8 cellular contexts compared by ENCODE assay signal in the genomic region with DNA sequence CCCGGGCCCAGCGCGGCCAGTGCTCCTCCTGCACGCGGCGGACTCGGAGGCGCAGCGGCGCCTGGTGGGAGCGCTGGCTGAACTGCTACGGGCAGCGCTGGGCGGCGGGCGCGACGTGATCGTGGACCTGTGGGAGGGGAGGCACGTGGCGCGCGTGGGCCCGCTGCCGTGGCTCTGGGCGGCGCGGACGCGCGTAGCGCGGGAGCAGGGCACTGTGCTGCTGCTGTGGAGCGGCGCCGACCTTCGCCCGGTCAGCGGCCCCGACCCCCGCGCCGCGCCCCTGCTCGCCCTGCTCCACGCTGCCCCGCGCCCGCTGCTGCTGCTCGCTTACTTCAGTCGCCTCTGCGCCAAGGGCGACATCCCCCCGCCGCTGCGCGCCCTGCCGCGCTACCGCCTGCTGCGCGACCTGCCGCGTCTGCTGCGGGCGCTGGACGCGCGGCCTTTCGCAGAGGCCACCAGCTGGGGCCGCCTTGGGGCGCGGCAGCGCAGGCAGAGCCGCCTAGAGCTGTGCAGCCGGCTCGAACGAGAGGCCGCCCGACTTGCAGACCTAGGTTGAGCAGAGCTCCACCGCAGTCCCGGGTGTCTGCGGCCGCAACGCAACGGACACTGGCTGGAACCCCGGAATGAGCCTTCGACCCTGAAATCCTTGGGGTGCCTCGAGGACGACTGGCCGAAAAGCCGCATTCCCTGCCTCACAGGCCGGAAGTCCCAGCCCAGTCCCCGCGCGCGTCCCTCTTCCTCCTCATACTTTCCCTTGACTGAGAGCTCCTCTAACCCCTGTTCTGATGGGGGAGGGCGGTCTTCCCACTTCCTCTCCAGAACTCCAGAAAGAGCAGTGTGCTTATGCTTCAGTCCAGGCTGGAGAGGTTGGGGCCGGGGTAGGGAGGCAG. TPM values are rescaled to one million over a fixed set of nuclear protein-coding genes. Genes with fewer than 3 reads are reported as not detected.
DNase-seq lines count a peak whose midpoint lies in the region; ATAC-seq and TF ChIP-seq lines count a peak whose summit lies in the region.

No MANE protein-coding gene starts in this region.

- peak overlapping the region; percentile 97 for H3K4me2 ChIP-seq in neural progenitor cell

- H3K27ac ChIP-seq in ACC112 (ENCODE audit: low read depth, low read length) (peak overlapping the region; percentile 75), gastroesophageal sphincter (peak overlapping the region; percentile 81 to 96 (median 92)), neural progenitor cell (no peak overlapping the region)

- H2AFZ ChIP-seq in ACC112 (ENCODE audit: low read length, unreplicated experiment) (peak overlapping the region; percentile 52), neural progenitor cell (replicated peaks) (peak overlapping the region; percentile 97)

- no peaks in the 10 kb centered on the region for H3K36me3 Mint-ChIP-seq in activated T-helper 2 cell treated with anti-CD3 and anti-CD28 coated beads, Interferon-gamma antibody, Interleukin-2, Interleukin-4, amounts not matched to agents 10 μg/mL and 5 μg/mL and 100 μg/mL, durations not matched to agents 14 hours and 24 hours and 36 hours (ENCODE audit: low read depth)
- H3K36me3 Mint-ChIP-seq in neural progenitor cell, result no peaks in the 10 kb centered on the region

- H3K4me3 ChIP-seq in ACC112 (ENCODE audit: low read depth, low read length) (peak overlapping the region; percentile 79), gastroesophageal sphincter (peak overlapping the region; percentile 43 to 65), neural progenitor cell (peak overlapping the region; percentile 46)

- peaks cover 14% of the 10 kb centered on the region for H3F3A ChIP-seq in neural progenitor cell (ENCODE audit: low read depth)

- H3K36me3 ChIP-seq in ACC112 (ENCODE audit: insufficient read depth, low read length), result no peaks in the 10 kb centered on the region
- H3K36me3 ChIP-seq in gastroesophageal sphincter, result peaks cover 0 to 14% of the 10 kb centered on the region in 2 donors
- no peaks in the 10 kb centered on the region for H3K36me3 ChIP-seq in neural progenitor cell

- peak overlapping the region; percentile 68 for H3K4me3 Mint-ChIP-seq in activated T-helper 2 cell treated with anti-CD3 and anti-CD28 coated beads, Interferon-gamma antibody, Interleukin-2, Interleukin-4, amounts not matched to agents 10 μg/mL and 5 μg/mL and 100 μg/mL, durations not matched to agents 14 hours and 24 hours and 36 hours (ENCODE audit: low read depth)
- peak overlapping the region; percentile 86 for H3K4me3 Mint-ChIP-seq in neural progenitor cell

- peaks cover 3% of the 10 kb centered on the region for H3K9me3 Mint-ChIP-seq in activated T-helper 2 cell treated with anti-CD3 and anti-CD28 coated beads, Interferon-gamma antibody, Interleukin-2, Interleukin-4, amounts not matched to agents 10 μg/mL and 5 μg/mL and 100 μg/mL, durations not matched to agents 14 hours and 24 hours and 36 hours
- H3K9me3 Mint-ChIP-seq in neural progenitor cell, result no peaks in the 10 kb centered on the region

- 0% methylated on average over 3 of the region's 99 CpGs; no CpG with 5 or more reads in 1 of the 2 donors for WGBS in gastroesophageal sphincter (ENCODE audit: low coverage in 1 of 2), 2 donors

- in situ Hi-C loops in GM13977 (cut with MboI; ENCODE audit: low pct_unique_long_range_greater_than_20kb, low sequenced_read_pairs, unreplicated experiment), result no loop called here

- H3K4me1 Mint-ChIP-seq in activated T-helper 2 cell treated with anti-CD3 and anti-CD28 coated beads, Interferon-gamma antibody, Interleukin-2, Interleukin-4, amounts not matched to agents 10 μg/mL and 5 μg/mL and 100 μg/mL, durations not matched to agents 14 hours and 24 hours and 36 hours (ENCODE audit: low read depth), result peaks cover 12% of the 10 kb centered on the region
- H3K4me1 Mint-ChIP-seq in neural progenitor cell, result peaks cover 14% of the 10 kb centered on the region

- no peak overlapping the region for H3K27ac Mint-ChIP-seq in activated T-helper 2 cell treated with anti-CD3 and anti-CD28 coated beads, Interferon-gamma antibody, Interleukin-2, Interleukin-4, amounts not matched to agents 10 μg/mL and 5 μg/mL and 100 μg/mL, durations not matched to agents 14 hours and 24 hours and 36 hours
- H3K27ac Mint-ChIP-seq in neural progenitor cell, result peak overlapping the region; percentile 60

- ATAC-seq in gastroesophageal sphincter (peak; percentile 65), HG02623 (IDR thresholded peaks at IDR 0.05; ENCODE audit: unreplicated experiment) (no peak)

- no peak for TF ChIP-seq EP300 in gastroesophageal sphincter (IDR thresholded peaks at IDR 0.05)

- H4K20me1 ChIP-seq in neural progenitor cell (ENCODE audit: low read depth), result no peaks in the 10 kb centered on the region

- TF ChIP-seq POLR2A in gastroesophageal sphincter (IDR thresholded peaks at IDR 0.05), result peak in 1 of 2 donors; percentile 43

- H3K9ac ChIP-seq in neural progenitor cell, result no peak overlapping the region

- TF ChIP-seq CTCF in GM13977 (IDR thresholded peaks at IDR 0.05; ENCODE audit: extremely low read depth, insufficient read depth, missing control alignments) (peak; percentile 38), gastroesophageal sphincter (IDR thresholded peaks at IDR 0.05) (peak in 3 of 4 experiments; percentile 65 to 77 (median 74)), neural progenitor cell (IDR thresholded peaks at IDR 0.05) (peak; percentile 31)

- H3K27me3 Mint-ChIP-seq in activated T-helper 2 cell treated with anti-CD3 and anti-CD28 coated beads, Interferon-gamma antibody, Interleukin-2, Interleukin-4, amounts not matched to agents 10 μg/mL and 5 μg/mL and 100 μg/mL, durations not matched to agents 14 hours and 24 hours and 36 hours (ENCODE audit: low read depth), result peaks cover 13% of the 10 kb centered on the region
- no peaks in the 10 kb centered on the region for H3K27me3 Mint-ChIP-seq in neural progenitor cell (ENCODE audit: insufficient read depth, low read depth)

- H3K4me1 ChIP-seq in ACC112 (ENCODE audit: control insufficient read depth, insufficient read depth, low read length, unreplicated experiment), result peaks cover 37% of the 10 kb centered on the region
- H3K4me1 ChIP-seq in gastroesophageal sphincter, result peaks cover 0 to 57% (median 20%) of the 10 kb centered on the region in 3 donors
- H3K4me1 ChIP-seq in neural progenitor cell, result peaks cover 19% of the 10 kb centered on the region

- H3K79me2 ChIP-seq in ACC112 (ENCODE audit: control insufficient read depth, insufficient read depth, low read length, unreplicated experiment) (peaks cover 13% of the 10 kb centered on the region), neural progenitor cell (ENCODE audit: low read depth) (no peaks in the 10 kb centered on the region)

- DNase-seq in GM13977 (ENCODE audit: low spot score), result peak; percentile 50
- peak; percentile 31 for DNase-seq in NCI-H146 treated with DMSO at 0.1 percent for 48 hours (lab: John Stamatoyannopoulos, UW; ENCODE audit: unreplicated experiment)
- no peak for DNase-seq in activated T-helper 2 cell treated with anti-CD3 and anti-CD28 coated beads, Interferon-gamma antibody, Interleukin-2, Interleukin-4, amounts not matched to agents 10 μg/mL and 5 μg/mL and 100 μg/mL, durations not matched to agents 14 hours and 24 hours and 36 hours (ENCODE audit: low spot score)
- peak; percentile 78 for DNase-seq in neural progenitor cell (ENCODE audit: low spot score)
- DNase-seq in mucosa of gallbladder (ENCODE audit: low spot score), result no peak

- H3K27me3 ChIP-seq in ACC112 (ENCODE audit: insufficient read depth, low read length) (no peaks in the 10 kb centered on the region), gastroesophageal sphincter (no peaks in the 10 kb centered on the region), neural progenitor cell (peaks cover 30% of the 10 kb centered on the region)

- intact Hi-C loops in activated T-helper 2 cell treated with anti-CD3 and anti-CD28 coated beads, Interferon-gamma antibody, Interleukin-2, Interleukin-4, amounts not matched to agents 10 μg/mL and 5 μg/mL and 100 μg/mL, durations not matched to agents 14 hours and 24 hours and 36 hours (cut with micrococcal nuclease), result loop anchor here (2.0 kb wide), 2 partner anchors 17 to 25 kb away; partner anchors contain the start of genes CRELD1 and JAGN1

- H3K9me3 ChIP-seq in gastroesophageal sphincter (no peaks in the 10 kb centered on the region), neural progenitor cell (ENCODE audit: low read depth) (no peaks in the 10 kb centered on the region)

RNA-seq across cellular contexts. Expression of gene IL17RC, which starts 1.4 kb away (rescaled TPM):
- total RNA-seq in activated T-helper 2 cell treated with anti-CD3 and anti-CD28 coated beads, Interferon-gamma antibody, Interleukin-2, Interleukin-4, amounts not matched to agents 10 μg/mL and 5 μg/mL and 100 μg/mL, durations not matched to agents 14 hours and 24 hours and 36 hours, result 0.27 and 0.48 TPM in 2 replicates
- total RNA-seq in gastroesophageal sphincter (10 to 100 TPM; 31.0 to 64.0 (median 52.8) TPM), neural progenitor cell (ENCODE audit: low replicate concordance) (3.1 and 6.5 TPM in 2 replicates), mucosa of gallbladder (33.3 TPM)

RNA-seq across cellular contexts. Expression of gene IL17RE, which starts 12.8 kb away (rescaled TPM):
- total RNA-seq in activated T-helper 2 cell treated with anti-CD3 and anti-CD28 coated beads, Interferon-gamma antibody, Interleukin-2, Interleukin-4, amounts not matched to agents 10 μg/mL and 5 μg/mL and 100 μg/mL, durations not matched to agents 14 hours and 24 hours and 36 hours, result 0.78 and 1.0 TPM in 2 replicates
- total RNA-seq in gastroesophageal sphincter (under 1 TPM; 0.47 to 0.85 (median 0.79) TPM), neural progenitor cell (ENCODE audit: low replicate concordance) (0.56 TPM in 1 of 2 replicates, not detected in the other), mucosa of gallbladder (91.5 TPM)

RNA-seq across cellular contexts. Expression of gene CRELD1, which starts 18.1 kb away (rescaled TPM):
- 22.9 and 24.0 TPM in 2 replicates for total RNA-seq in activated T-helper 2 cell treated with anti-CD3 and anti-CD28 coated beads, Interferon-gamma antibody, Interleukin-2, Interleukin-4, amounts not matched to agents 10 μg/mL and 5 μg/mL and 100 μg/mL, durations not matched to agents 14 hours and 24 hours and 36 hours
- 10 to 100 TPM; 54.3 to 80.0 (median 64.6) TPM for total RNA-seq in gastroesophageal sphincter
- 14.1 and 28.7 TPM in 2 replicates for total RNA-seq in neural progenitor cell (ENCODE audit: low replicate concordance)
- total RNA-seq in mucosa of gallbladder, result 116 TPM

RNA-seq across cellular contexts. Expression of gene JAGN1, which starts 25.1 kb away (rescaled TPM):
- total RNA-seq in activated T-helper 2 cell treated with anti-CD3 and anti-CD28 coated beads, Interferon-gamma antibody, Interleukin-2, Interleukin-4, amounts not matched to agents 10 μg/mL and 5 μg/mL and 100 μg/mL, durations not matched to agents 14 hours and 24 hours and 36 hours, result 31.7 and 33.3 TPM in 2 replicates
- total RNA-seq in gastroesophageal sphincter (10 to 100 TPM; 23.4 to 39.3 (median 31.7) TPM), neural progenitor cell (ENCODE audit: low replicate concordance) (32.7 and 42.1 TPM in 2 replicates), mucosa of gallbladder (30.7 TPM)

RNA-seq across cellular contexts. Expression of gene CIDEC, which starts 35.4 kb away (rescaled TPM):
- total RNA-seq in activated T-helper 2 cell treated with anti-CD3 and anti-CD28 coated beads, Interferon-gamma antibody, Interleukin-2, Interleukin-4, amounts not matched to agents 10 μg/mL and 5 μg/mL and 100 μg/mL, durations not matched to agents 14 hours and 24 hours and 36 hours, result not detected in 2 replicates
- total RNA-seq in gastroesophageal sphincter (10 to 100 TPM in 1 of 4 donors, 1 to 10 TPM in 1, under 1 TPM in 1, not detected in 1; 0.35 to 12.4 (median 1.6) TPM), neural progenitor cell (ENCODE audit: low replicate concordance) (not detected in 2 replicates), mucosa of gallbladder (5.0 TPM)

Comparison
In these comparisons a context has a peak if more than half of its experiments do, and no peak if none do; other contexts are left out.
1. DNase-seq: peak in GM13977 (single experiment), NCI-H146 treated with DMSO at 0.1 percent for 48 hours (single experiment) and neural progenitor cell (single experiment); none in activated T-helper 2 cell treated with anti-CD3 and anti-CD28 coated beads, Interferon-gamma antibody, Interleukin-2, Interleukin-4, amounts not matched to agents 10 μg/mL and 5 μg/mL and 100 μg/mL, durations not matched to agents 14 hours and 24 hours and 36 hours (single experiment) and mucosa of gallbladder (single experiment).
2. RNA of gene IL17RE, which starts 12.8 kb away (total RNA-seq): 91.5 TPM in mucosa of gallbladder (single experiment); 0.78 to 1.0 TPM in activated T-helper 2 cell treated with anti-CD3 and anti-CD28 coated beads, Interferon-gamma antibody, Interleukin-2, Interleukin-4, amounts not matched to agents 10 μg/mL and 5 μg/mL and 100 μg/mL, durations not matched to agents 14 hours and 24 hours and 36 hours, 0.47 to 0.85 TPM in gastroesophageal sphincter and 0.56 TPM in neural progenitor cell; every median in the first group is over 10 times any median in the second.
3. Peak in every context shown above with its lines, with median percentiles within 50 percentile points of each other: H3K4me3 ChIP-seq and CTCF ChIP-seq.